ENCODE assay signal across 20 cellular contexts in the genomic region with DNA sequence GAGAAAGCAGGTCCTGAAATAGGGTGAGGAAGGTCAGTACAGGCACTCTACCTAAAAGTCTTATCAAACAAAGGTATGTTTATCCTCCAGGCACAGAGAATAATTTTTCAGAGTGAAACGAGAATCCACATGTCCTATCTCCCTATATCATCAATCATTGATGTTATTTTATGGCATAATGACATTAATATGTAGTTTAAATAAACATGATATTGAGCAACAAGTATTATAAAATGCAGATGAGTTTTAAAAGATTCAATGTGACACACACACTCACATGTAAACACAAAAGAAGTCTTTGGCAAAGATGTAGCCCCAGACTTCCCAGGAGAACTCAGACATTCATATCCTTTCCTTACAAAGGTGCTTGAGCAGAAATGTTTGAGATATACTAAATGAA.
"Had no signal": no experiment of that assay in that cellular context is flagged by ENCODE, and none has a peak within 500 bp of the region (broad histone marks: within the 10 kb centered on the region; RNA-seq: fewer than 3 reads in every experiment).

No MANE protein-coding gene starts in this region.

- DNase-seq: KBM-7, MM.1S, NCI-H1092 treated with DMSO at 0.1 percent for 48 hours, NCI-H1436, NCI-H187, NCI-H2029, NCI-H2081 treated with DMSO at 0.1 percent for 48 hours, NCI-H2171, NCI-H226, NCI-H446, NCI-H510A, NCI-H524 treated with DMSO at 0.1 percent for 48 hours, NCI-H69, NCI-H774, Right ventricle myocardium superior, RPMI8226, SIG-M5 had no signal

- H3K4me1 ChIP-seq: SJSA1 had no signal

- H3K9me3 ChIP-seq: SJSA1 had no signal

- H3K36me3 ChIP-seq: SJSA1 had no signal

- H3K4me3 ChIP-seq: SJSA1, SK-N-MC had no signal

- H3K27me3 ChIP-seq: SJSA1 had no signal

- H3K27ac ChIP-seq: HL-60, SJSA1, SK-N-MC had no signal
